Comparison of ENCODE assay signal across 16 cellular contexts in genomic region chr16:15798671-15799070, GRCh38. TPM values are rescaled to one million over a fixed set of nuclear protein-coding genes. Genes with fewer than 3 reads are reported as not detected.
DNase-seq lines count a peak whose midpoint lies in the region; ATAC-seq and TF ChIP-seq lines count a peak whose summit lies in the region.
"Had no signal": no experiment of that assay in that cellular context is flagged by ENCODE, and none has a peak within 500 bp of the region (broad histone marks: within the 10 kb centered on the region; RNA-seq: fewer than 3 reads in every experiment).

No MANE protein-coding gene starts in this region.

- H3K4me2 ChIP-seq in osteoblast (ENCODE audit: insufficient read depth, low read length), result no peak overlapping the region
- H3K4me2 ChIP-seq: A549, GM23338 had no signal

- H3K4me1 ChIP-seq in esophagus muscularis mucosa, result peaks cover 0 to 100% (median 99%) of the 10 kb centered on the region in 4 donors
- no peaks in the 10 kb centered on the region for H3K4me1 ChIP-seq in osteoblast (ENCODE audit: insufficient read depth, low read length)
- H3K4me1 ChIP-seq in stomach smooth muscle (ENCODE audit: control insufficient read depth, insufficient read depth, low read length), result peaks cover 71% of the 10 kb centered on the region
- H3K4me1 ChIP-seq: BE2C had no signal

- H3K9ac ChIP-seq in stomach smooth muscle (ENCODE audit: low read length in 2 of 2), result no peak overlapping the region

- TF ChIP-seq EP300 in esophagus muscularis mucosa (IDR thresholded peaks at IDR 0.05), result no peak

- H3K27ac ChIP-seq in esophagus muscularis mucosa (replicated peaks in 1 of 4) (peak overlapping the region; percentile 5 to 95 (median 68)), osteoblast (ENCODE audit: low read depth, low read length) (no peak overlapping the region), stomach smooth muscle (ENCODE audit: low read length) (peak overlapping the region; percentile 66)
- H3K27ac ChIP-seq: A549, C4-2B had no signal

- peaks cover 0 to 87% (median 49%) of the 10 kb centered on the region in 4 donors for H3K36me3 ChIP-seq in esophagus muscularis mucosa
- H3K36me3 ChIP-seq in osteoblast (ENCODE audit: insufficient read depth, low read length), result no peaks in the 10 kb centered on the region
- H3K36me3 ChIP-seq in stomach smooth muscle (ENCODE audit: control insufficient read depth in 2 of 2, insufficient read depth in 2 of 2, low read length in 2 of 2), result peaks cover 45 to 50% of the 10 kb centered on the region in 2 donors
- H3K36me3 ChIP-seq: BE2C had no signal

- no peaks in the 10 kb centered on the region for H3K27me3 ChIP-seq in esophagus muscularis mucosa
- H3K27me3 ChIP-seq in osteoblast (ENCODE audit: insufficient read depth, low read length), result peaks cover 10% of the 10 kb centered on the region
- H3K27me3 ChIP-seq in stomach smooth muscle (ENCODE audit: control insufficient read depth in 1 of 2, insufficient read depth in 2 of 2, low read length in 2 of 2), result no peaks in the 10 kb centered on the region
- H3K27me3 ChIP-seq: BE2C had no signal

- DNase-seq in esophagus muscularis mucosa (ENCODE audit: extremely low spot score), result no peak
- peak; percentile 55 for DNase-seq in osteoblast (ENCODE audit: insufficient read length, low spot score, missing footprints)
- DNase-seq in NCI-H2227 treated with DMSO at 0.1 percent for 48 hours (lab: John Stamatoyannopoulos, UW), result no peak
- DNase-seq in hypothalamus (lab: John Stamatoyannopoulos, UW), result no peak
- no peak for DNase-seq in NCI-H2029 (lab: John Stamatoyannopoulos, UW)
- DNase-seq: BE2C; CD4-positive, alpha-beta memory T cell; DMS79; H7 had no signal

- no peaks in the 10 kb centered on the region for H3K79me2 ChIP-seq in osteoblast (ENCODE audit: insufficient read depth, low read length)

- no peaks in the 10 kb centered on the region for H3K9me3 ChIP-seq in esophagus muscularis mucosa
- H3K9me3 ChIP-seq in osteoblast (ENCODE audit: low read depth, low read length), result peaks cover 5% of the 10 kb centered on the region
- no peaks in the 10 kb centered on the region for H3K9me3 ChIP-seq in stomach smooth muscle (ENCODE audit: control insufficient read depth in 2 of 2, low read length in 2 of 2)
- H3K9me3 ChIP-seq: BE2C had no signal

- WGBS in esophagus muscularis mucosa, result 45% methylated on average over 5 of the region's 5 CpGs

- TF ChIP-seq CTCF in esophagus muscularis mucosa (IDR thresholded peaks at IDR 0.05) (no peak), osteoblast (IDR thresholded peaks at IDR 0.05; ENCODE audit: extremely low read depth, low read depth, low read length) (no peak)

- ATAC-seq in GM21528 (IDR thresholded peaks at IDR 0.05; ENCODE audit: low FRiP score, unreplicated experiment), result no peak
- ATAC-seq: A549, GM23338 had no signal

- H3K4me3 ChIP-seq in esophagus muscularis mucosa (no peak overlapping the region), osteoblast (ENCODE audit: insufficient read depth, low read length) (no peak overlapping the region), stomach smooth muscle (ENCODE audit: low read length in 2 of 2) (no peak overlapping the region)
- H3K4me3 ChIP-seq: A549, GM23338 had no signal

- H2AFZ ChIP-seq in osteoblast (ENCODE audit: low read length), result no peak overlapping the region
- H2AFZ ChIP-seq: GM23338 had no signal

- no peak for TF ChIP-seq POLR2A in esophagus muscularis mucosa (IDR thresholded peaks at IDR 0.05; ENCODE audit: low read depth)

- H4K20me1 ChIP-seq in osteoblast (ENCODE audit: insufficient read depth, low read length), result no peaks in the 10 kb centered on the region

- intact Hi-C loops in esophagus muscularis mucosa (cut with DNase I), result no loop called here

RNA-seq across cellular contexts. Expression of gene MYH11, which starts 58.2 kb away (rescaled TPM):
- over 10,000 TPM in 3 of 4 donors, 1,000 to 10,000 TPM in 1; 9,583 to 20,476 (median 14,208) TPM for total RNA-seq in esophagus muscularis mucosa
- total RNA-seq in osteoblast, result under 0.01 TPM in 2 replicates
- total RNA-seq: G401, H7, HT-29 had no signal

Comparison
In these comparisons a context has a peak if more than half of its experiments do, and no peak if none do; other contexts are left out.
1. RNA of gene MYH11, which starts 58.2 kb away (total RNA-seq): 9,583 to 20,476 TPM in esophagus muscularis mucosa; under 0.01 TPM in osteoblast; every median in the first group is over 1,000 times any median in the second.